2 cellular contexts compared by ENCODE assay signal in genomic region chr4:10716163-10716562, GRCh38.
TF ChIP-seq lines count a peak whose summit lies in the region.

No MANE protein-coding gene starts in this region.

TF ChIP-seq in HCT116, 20 proteins besides CTCF, POLR2A, EP300 and RAD21:
- TF ChIP-seq JUND (IDR thresholded peaks at IDR 0.05) (no peak), EZH2 (IDR thresholded peaks at IDR 0.05) (no peak), REST (IDR thresholded peaks at IDR 0.05; ENCODE audit: low read depth) (no peak), YY1 (IDR thresholded peaks at IDR 0.05; ENCODE audit: extremely low read depth, insufficient replicate concordance, low read depth, low read length) (no peak), ZNF274 (IDR thresholded peaks at IDR 0.05; ENCODE audit: low read depth, low read length) (no peak)
TF ChIP-seq in HCT116: peak in this region for 0.

TF ChIP-seq in GM12878, 131 proteins besides CTCF, POLR2A, EP300 and RAD21:
- TF ChIP-seq YY1 (IDR thresholded peaks at IDR 0.05; ENCODE audit: low read depth, low read length) = no peak
- TF ChIP-seq RAD51 (IDR thresholded peaks at IDR 0.05) = no peak
- TF ChIP-seq TBL1XR1 (IDR thresholded peaks at IDR 0.05; ENCODE audit: low read depth, low read length) = no peak
